ENCODE assay signal across 18 cellular contexts in genomic region chrX:100926453-100926852, GRCh38. TPM values are rescaled to one million over a fixed set of nuclear protein-coding genes. Genes with fewer than 3 reads are reported as not detected.
A peak's percentile ranks its signal among the peaks of the same experiment; 100 is the strongest.
DNase-seq lines count a peak whose midpoint lies in the region; ATAC-seq and TF ChIP-seq lines count a peak whose summit lies in the region.
"Had no signal": no experiment of that assay in that cellular context is flagged by ENCODE, and none has a peak within 500 bp of the region (broad histone marks: within the 10 kb centered on the region; RNA-seq: fewer than 3 reads in every experiment).

No MANE protein-coding gene starts in this region.

- H3K4me1 Mint-ChIP-seq in activated naive CD4-positive, alpha-beta T cell treated with anti-CD3 and anti-CD28 coated beads for 36 hours (ENCODE audit: low read depth), result peaks cover 49% of the 10 kb centered on the region

- CTCF ChIA-PET in activated naive CD4-positive, alpha-beta T cell treated with anti-CD3 and anti-CD28 coated beads for 36 hours (lab: Charles Lee), result no interaction called here
- CTCF ChIA-PET in PC-9 (lab: Charles Lee), result no interaction called here
- CTCF ChIA-PET in A673 (lab: Charles Lee), result no interaction called here

- intact Hi-C loops in activated naive CD4-positive, alpha-beta T cell treated with anti-CD3 and anti-CD28 coated beads for 36 hours (cut with micrococcal nuclease), result loop anchor here (5.0 to 10.0 kb wide), 2 partner anchors 66 to 478 kb away; partner anchors contain the start of genes GLA and HNRNPH2
- intact Hi-C loops in PC-9 (cut with micrococcal nuclease; ENCODE audit: unreplicated experiment), result no loop called here
- intact Hi-C loops in A673 (cut with micrococcal nuclease; ENCODE audit: unreplicated experiment), result no loop called here

- no peaks in the 10 kb centered on the region for H3K9me3 ChIP-seq in PC-9 (ENCODE audit: insufficient read depth, low read depth)
- H3K9me3 ChIP-seq in hepatocyte (ENCODE audit: low read depth), result no peaks in the 10 kb centered on the region
- peaks cover 4% of the 10 kb centered on the region for H3K9me3 ChIP-seq in skeletal muscle satellite cell (replicated peaks; ENCODE audit: low read length)
- H3K9me3 ChIP-seq in A673 (ENCODE audit: low read depth, low read length, poor library complexity, severe bottlenecking), result no peaks in the 10 kb centered on the region

- H3K4me2 ChIP-seq in PC-9 (peak overlapping the region; percentile 44), hepatocyte (peak overlapping the region; percentile 41), skeletal muscle satellite cell (ENCODE audit: low read length) (no peak overlapping the region)
- H3K4me2 ChIP-seq: KMS-11 had no signal

- H3K4me3 ChIP-seq in PC-9 (no peak overlapping the region; the same call in 1 of the 2 replicates), hepatocyte (no peak overlapping the region), skeletal muscle satellite cell (ENCODE audit: low read length) (peak overlapping the region; percentile 48), A673 (ENCODE audit: low read depth, low read length, poor library complexity, severe bottlenecking) (no peak overlapping the region)

- H3K4me1 ChIP-seq in PC-9 (replicated peaks; ENCODE audit: insufficient read depth) (peaks cover 29% of the 10 kb centered on the region), hepatocyte (ENCODE audit: insufficient read depth) (peaks cover 6% of the 10 kb centered on the region), skeletal muscle satellite cell (ENCODE audit: control insufficient read depth, insufficient read depth, low read length) (peaks cover 4% of the 10 kb centered on the region), A673 (ENCODE audit: insufficient read depth, low read length, poor library complexity, severe bottlenecking) (no peaks in the 10 kb centered on the region)

- POLR2A ChIA-PET in PC-9 (lab: Charles Lee; ENCODE audit: unreplicated experiment), result no interaction called here
- POLR2A ChIA-PET in A673 (lab: Charles Lee; ENCODE audit: low non-redundant PET), result no interaction called here

- H3K27me3 Mint-ChIP-seq in activated naive CD4-positive, alpha-beta T cell treated with anti-CD3 and anti-CD28 coated beads for 36 hours (ENCODE audit: low read depth), result no peaks in the 10 kb centered on the region

- H3K27ac ChIP-seq in PC-9 (no peak overlapping the region), hepatocyte (no peak overlapping the region), A673 (ENCODE audit: low read depth, low read length, poor library complexity, severe bottlenecking) (no peak overlapping the region)
- H3K27ac ChIP-seq: KMS-11 had no signal

- TF ChIP-seq CTCF in PC-9 (conservative IDR thresholded peaks at IDR 0.05), result no peak
- TF ChIP-seq CTCF in hepatocyte (IDR thresholded peaks at IDR 0.05; ENCODE audit: poor library complexity), result no peak
- TF ChIP-seq CTCF in A673 (conservative IDR thresholded peaks at IDR 0.05; ENCODE audit: low read depth, low read length), result no peak

- peaks cover 3% of the 10 kb centered on the region; the same call in 1 of the 2 replicates for H3F3A ChIP-seq in PC-9 (ENCODE audit: insufficient read depth, low read depth)

- H3K4me3 Mint-ChIP-seq in activated naive CD4-positive, alpha-beta T cell treated with anti-CD3 and anti-CD28 coated beads for 36 hours, result no peak overlapping the region

- H2AFZ ChIP-seq in PC-9, result no peak overlapping the region
- no peak overlapping the region for H2AFZ ChIP-seq in hepatocyte

- no peaks in the 10 kb centered on the region for H3K79me2 ChIP-seq in PC-9 (ENCODE audit: low read depth)
- H3K79me2 ChIP-seq in hepatocyte, result no peaks in the 10 kb centered on the region

- DNase-seq in activated naive CD4-positive, alpha-beta T cell treated with anti-CD3 and anti-CD28 coated beads for 36 hours, result no peak
- no peak for DNase-seq in activated naive CD4-positive, alpha-beta T cell (lab: John Stamatoyannopoulos, UW)
- peak in 1 of 2 experiments; percentile 89 for DNase-seq in PC-9
- no peak for DNase-seq in hepatocyte (ENCODE audit: low spot score)
- DNase-seq in NCI-H524 treated with DMSO at 0.1 percent for 48 hours (lab: John Stamatoyannopoulos, UW), result no peak
- no peak for DNase-seq in A673 (ENCODE audit: low spot score)
- DNase-seq: C1 segment of cervical spinal cord, EL, NCI-H1436, NCI-H2029 treated with DMSO at 0.1 percent for 48 hours, NCI-H524, SHP77 treated with DMSO at 0.1 percent for 48 hours had no signal

- H3K27ac Mint-ChIP-seq in activated naive CD4-positive, alpha-beta T cell treated with anti-CD3 and anti-CD28 coated beads for 36 hours, result peak overlapping the region; percentile 18

- no peak for ATAC-seq in GM19351 (IDR thresholded peaks at IDR 0.05; ENCODE audit: unreplicated experiment)

- H3K36me3 Mint-ChIP-seq in activated naive CD4-positive, alpha-beta T cell treated with anti-CD3 and anti-CD28 coated beads for 36 hours (ENCODE audit: low read depth), result no peaks in the 10 kb centered on the region

- H3K9me2 ChIP-seq in PC-9 (ENCODE audit: insufficient read depth) (no peaks in the 10 kb centered on the region), hepatocyte (replicated peaks; ENCODE audit: insufficient read depth) (no peaks in the 10 kb centered on the region)

- peaks cover 4% of the 10 kb centered on the region for H3K9me3 Mint-ChIP-seq in activated naive CD4-positive, alpha-beta T cell treated with anti-CD3 and anti-CD28 coated beads for 36 hours

- no TSS peak for BruUV-seq in PC-9 (replicated peaks; lab: Mats Ljungman, UMichigan)
- no TSS peak for BruUV-seq in A673 (replicated peaks; lab: Mats Ljungman, UMichigan)

- H3K27me3 ChIP-seq in PC-9 (ENCODE audit: insufficient read depth, low read depth) (no peaks in the 10 kb centered on the region), hepatocyte (no peaks in the 10 kb centered on the region), skeletal muscle satellite cell (ENCODE audit: control insufficient read depth, insufficient read depth, low read length) (no peaks in the 10 kb centered on the region), A673 (replicated peaks; ENCODE audit: insufficient read depth, low read depth, low read length, poor library complexity) (no peaks in the 10 kb centered on the region)

- no peak overlapping the region for H3K9ac ChIP-seq in skeletal muscle satellite cell (ENCODE audit: low read depth, low read length)
- H3K9ac ChIP-seq: KMS-11 had no signal

- 57% methylated on average over 2 of the region's 2 CpGs for WGBS in hepatocyte (ENCODE audit: low lambda C conversion rate, missing lambda C conversion rate)

- H3K36me3 ChIP-seq in PC-9 (ENCODE audit: low read depth) (no peaks in the 10 kb centered on the region), hepatocyte (replicated peaks; ENCODE audit: insufficient read depth, low read depth) (no peaks in the 10 kb centered on the region), skeletal muscle satellite cell (ENCODE audit: insufficient read depth, low read length) (no peaks in the 10 kb centered on the region), A673 (ENCODE audit: insufficient read depth, low read length, poor library complexity, severe bottlenecking) (no peaks in the 10 kb centered on the region)

- no peaks in the 10 kb centered on the region for H4K20me1 ChIP-seq in PC-9 (ENCODE audit: insufficient read depth)
- H4K20me1 ChIP-seq in hepatocyte (ENCODE audit: insufficient read depth, poor library complexity, severe bottlenecking), result no peaks in the 10 kb centered on the region

RNA-seq across cellular contexts. Expression of gene XKRX, which starts 2.3 kb away (rescaled TPM):
- total RNA-seq in activated naive CD4-positive, alpha-beta T cell treated with anti-CD3 and anti-CD28 coated beads for 36 hours, result under 1 TPM; 0.64 to 0.72 TPM
- total RNA-seq in PC-9 (2021), result 1.2 and 1.4 TPM in 2 replicates
- 8.7 and 10.4 TPM in 2 replicates for total RNA-seq in hepatocyte
- polyA plus RNA-seq in hepatocyte, result 1.0 and 1.1 TPM in 2 replicates
- under 0.01 and 0.22 TPM in 2 replicates for total RNA-seq in skeletal muscle satellite cell (2012; rRNA removed)
- total RNA-seq in A673 (2021), result not detected in 2 replicates
- total RNA-seq: A172 had no signal

RNA-seq across cellular contexts. Expression of gene ARL13A, which starts 43.1 kb away (rescaled TPM):
- total RNA-seq in activated naive CD4-positive, alpha-beta T cell treated with anti-CD3 and anti-CD28 coated beads for 36 hours, result not detected
- total RNA-seq in PC-9 (2021) (not detected in 2 replicates), hepatocyte (not detected in 2 replicates), A673 (2021) (not detected in 2 replicates)
- polyA plus RNA-seq in hepatocyte, result not detected in 2 replicates
- total RNA-seq in skeletal muscle satellite cell (2012; rRNA removed), result not detected in 2 replicates
- total RNA-seq: A172, H4, M059J had no signal

RNA-seq across cellular contexts. Expression of gene NOX1, which starts 52.3 kb away (rescaled TPM):
- not detected for total RNA-seq in activated naive CD4-positive, alpha-beta T cell treated with anti-CD3 and anti-CD28 coated beads for 36 hours
- total RNA-seq in PC-9 (2021) (not detected in 2 replicates), hepatocyte (2.5 and 3.0 TPM in 2 replicates), A673 (2021) (not detected in 2 replicates)
- 0.99 and 1.9 TPM in 2 replicates for polyA plus RNA-seq in hepatocyte
- total RNA-seq in skeletal muscle satellite cell (2012; rRNA removed), result not detected in 2 replicates
- total RNA-seq: A172, H4, M059J had no signal
